In the genomic region with DNA sequence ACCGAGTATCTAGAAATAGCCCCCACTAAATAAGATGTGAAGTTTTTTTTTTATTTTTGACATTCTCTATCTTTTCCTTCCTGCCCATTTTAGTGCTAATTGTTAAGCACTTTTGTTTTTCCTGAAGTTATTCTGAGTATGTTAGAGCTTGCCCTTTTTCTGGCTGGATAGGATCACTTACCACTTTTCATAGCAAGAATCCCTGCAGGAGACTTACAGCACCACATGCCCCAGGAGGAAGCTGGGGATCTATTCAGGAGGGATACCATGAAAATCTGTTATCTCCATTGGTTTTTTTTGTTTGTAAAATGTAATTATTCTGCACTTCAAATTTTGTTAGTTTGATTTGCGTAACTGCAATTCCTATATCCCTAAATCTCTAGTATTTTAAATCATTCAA, we compare ENCODE assay signal across 26 cellular contexts.
"Had no signal": no experiment of that assay in that cellular context is flagged by ENCODE, and none has a peak within 500 bp of the region (broad histone marks: within the 10 kb centered on the region; RNA-seq: fewer than 3 reads in every experiment).

No MANE protein-coding gene starts in this region.

- H3K4me1 Mint-ChIP-seq: mesothelial cell of epicardium; naive B cell; natural killer cell; nephron progenitor cell; stimulated activated memory B cell treated with anti-CD40 and anti-IgM and Interleukin-4, amounts not matched to agents 10 μg/mL and 1 μg/mL and 100 μg/mL, for 72 hours had no signal

- H3K4me2 ChIP-seq: smooth muscle cell had no signal

- DNase-seq: hippocampal formation; kidney glomerular epithelial cell; left colon; left lung; mesendoderm; naive B cell; natural killer cell; nephron progenitor cell; ovary; right lobe of liver; stimulated activated CD4-positive, alpha-beta T cell treated with anti-CD3 and anti-CD28 coated beads, Interleukin-1b, Interleukin-23, amount 100 ng/mL, for 48 hours; stimulated activated CD4-positive, alpha-beta T cell treated with anti-CD3 and anti-CD28 coated beads, Interleukin-2, amount 100 ng/mL, for 48 hours; stimulated activated CD4-positive, alpha-beta T cell treated with anti-CD3 and anti-CD28 coated beads, Interleukin-4, amount 100 ng/mL, for 4 hours; stimulated activated CD8-positive, alpha-beta memory T cell treated with anti-CD3 and anti-CD28 coated beads, Interleukin-4, amount 100 ng/mL, for 48 hours; tibial artery; trophoblast cell; upper lobe of right lung had no signal

- H3K27me3 Mint-ChIP-seq: naive B cell; progenitor cell of endocrine pancreas; stimulated activated memory B cell treated with anti-CD40 and anti-IgM and Interleukin-4, amounts not matched to agents 10 μg/mL and 1 μg/mL and 100 μg/mL, for 72 hours; stimulated activated naive CD8-positive, alpha-beta T cell treated with anti-CD3 and anti-CD28 coated beads, Interleukin-15, Interleukin-2, amounts not matched to agents 100 ng/mL and 50 ng/mL, for 24 hours had no signal

- H3K27ac ChIP-seq: left lung, ovary, right atrium auricular region, right lobe of liver, suprapubic skin, thoracic aorta, tibial artery, upper lobe of right lung had no signal

- ATAC-seq: left colon; left lung; natural killer cell; right lobe of liver; stimulated activated memory B cell treated with anti-CD40 and anti-IgM and Interleukin-4, amounts not matched to agents 10 μg/mL and 1 μg/mL and 100 μg/mL, for 72 hours; upper lobe of right lung had no signal

- H3K36me3 ChIP-seq: left lung, ovary, right atrium auricular region, right lobe of liver, suprapubic skin, thoracic aorta, tibial artery, upper lobe of right lung had no signal

- H3K27me3 ChIP-seq: left lung, ovary, right atrium auricular region, right lobe of liver, suprapubic skin, tibial artery, upper lobe of right lung had no signal

- H3K4me1 ChIP-seq: left lung, right atrium auricular region, right lobe of liver, tibial artery, upper lobe of right lung had no signal

- H3K27ac Mint-ChIP-seq: mesothelial cell of epicardium; naive B cell; natural killer cell; nephron progenitor cell; progenitor cell of endocrine pancreas; stimulated activated memory B cell treated with anti-CD40 and anti-IgM and Interleukin-4, amounts not matched to agents 10 μg/mL and 1 μg/mL and 100 μg/mL, for 72 hours; stimulated activated naive CD8-positive, alpha-beta T cell treated with anti-CD3 and anti-CD28 coated beads, Interleukin-15, Interleukin-2, amounts not matched to agents 100 ng/mL and 50 ng/mL, for 24 hours had no signal

- H3K4me3 ChIP-seq: left lung, lung, ovary, right atrium auricular region, right lobe of liver, smooth muscle cell, suprapubic skin, thoracic aorta, tibial artery, upper lobe of right lung had no signal

- H3K9me3 ChIP-seq: left lung, ovary, right atrium auricular region, right lobe of liver, suprapubic skin, thoracic aorta, tibial artery, upper lobe of right lung had no signal

- H3K36me3 Mint-ChIP-seq: mesothelial cell of epicardium; naive B cell; natural killer cell; stimulated activated memory B cell treated with anti-CD40 and anti-IgM and Interleukin-4, amounts not matched to agents 10 μg/mL and 1 μg/mL and 100 μg/mL, for 72 hours had no signal

- H3K4me3 Mint-ChIP-seq: mesothelial cell of epicardium; naive B cell; natural killer cell; nephron progenitor cell; stimulated activated memory B cell treated with anti-CD40 and anti-IgM and Interleukin-4, amounts not matched to agents 10 μg/mL and 1 μg/mL and 100 μg/mL, for 72 hours; stimulated activated naive CD8-positive, alpha-beta T cell treated with anti-CD3 and anti-CD28 coated beads, Interleukin-15, Interleukin-2, amounts not matched to agents 100 ng/mL and 50 ng/mL, for 24 hours had no signal

- H3K9me3 Mint-ChIP-seq: stimulated activated memory B cell treated with anti-CD40 and anti-IgM and Interleukin-4, amounts not matched to agents 10 μg/mL and 1 μg/mL and 100 μg/mL, for 72 hours; stimulated activated naive CD8-positive, alpha-beta T cell treated with anti-CD3 and anti-CD28 coated beads, Interleukin-15, Interleukin-2, amounts not matched to agents 100 ng/mL and 50 ng/mL, for 24 hours had no signal
